ENCODE assay signal across 22 cellular contexts in the genomic region with DNA sequence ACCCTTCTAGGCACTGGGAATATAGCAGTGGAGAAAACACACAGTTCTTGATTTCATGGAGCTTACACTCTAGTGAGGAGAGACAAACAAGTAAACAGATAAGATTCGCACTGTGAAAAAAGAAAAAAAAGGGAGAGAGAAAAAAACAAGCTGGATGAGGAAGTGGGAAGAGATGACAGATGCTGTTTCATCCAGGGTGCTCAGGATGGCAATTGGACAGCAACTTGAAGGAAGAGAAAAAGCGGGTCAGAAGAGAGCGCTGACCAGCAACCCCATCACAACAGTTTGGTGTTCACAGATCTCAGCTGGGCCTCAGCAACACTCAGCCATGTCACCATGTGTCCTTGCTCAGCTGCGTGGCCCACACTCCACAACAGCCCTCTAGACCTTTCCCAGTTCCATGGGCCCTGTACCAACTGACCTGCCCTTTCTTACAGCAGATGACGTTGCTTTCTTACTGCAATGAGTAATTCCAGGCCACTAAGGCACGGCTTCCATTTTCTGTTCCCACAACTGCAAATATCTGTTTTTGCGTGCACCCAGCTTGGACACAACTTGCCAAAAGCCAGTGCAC.
A peak's percentile ranks its signal among the peaks of the same experiment; 100 is the strongest.
DNase-seq lines count a peak whose midpoint lies in the region; ATAC-seq, FAIRE-seq and TF ChIP-seq lines count a peak whose summit lies in the region.
"Had no signal": no experiment of that assay in that cellular context is flagged by ENCODE, and none has a peak within 500 bp of the region (broad histone marks: within the 10 kb centered on the region; RNA-seq: fewer than 3 reads in every experiment).

No MANE protein-coding gene starts in this region.

- no peak overlapping the region for H2AK5ac ChIP-seq in neuronal stem cell (ENCODE audit: low read depth, low read length)

- H3K4ac ChIP-seq in neuronal stem cell (ENCODE audit: low read length) = no peak overlapping the region

- H3K4me2 ChIP-seq in neuronal stem cell (ENCODE audit: insufficient read depth, low read length, poor library complexity, severe bottlenecking) = no peak overlapping the region
- H3K4me2 ChIP-seq: A549; BLaER1 treated with 17β-estradiol and CSF1 and Interleukin-3, amounts not matched to agents 10 nM and 100 nM; GM23338 had no signal

- TF ChIP-seq EP300 in esophagus muscularis mucosa (IDR thresholded peaks at IDR 0.05) = no peak

- H3K9me3 ChIP-seq in HEK293 (ENCODE audit: control insufficient read depth, insufficient read depth, low read depth, low read length) (no peaks in the 10 kb centered on the region), esophagus muscularis mucosa (no peaks in the 10 kb centered on the region), neuronal stem cell (replicated peaks in 1 of 2; ENCODE audit: control insufficient read depth in 2 of 2, insufficient read depth in 1 of 2, low read depth in 1 of 2, low read length in 2 of 2) (no peaks in the 10 kb centered on the region)
- H3K9me3 ChIP-seq: A549; BE2C; BLaER1 treated with 17β-estradiol and CSF1 and Interleukin-3, amounts not matched to agents 10 nM and 100 nM had no signal

- peak; percentile 28 for FAIRE-seq in GM12891 (lab: Jason Lieb, UNC)
- no peak for FAIRE-seq in D721Med (lab: Jason Lieb, UNC)
- FAIRE-seq: G401.6, H54 had no signal

- ATAC-seq in HG02840 (IDR thresholded peaks at IDR 0.05; ENCODE audit: low FRiP score, unreplicated experiment) = no peak
- ATAC-seq: A549, GM23338 had no signal

- no peak overlapping the region for H3K27ac ChIP-seq in HEK293 (ENCODE audit: extremely low read depth, low read depth, low read length)
- H3K27ac ChIP-seq in esophagus muscularis mucosa (replicated peaks in 1 of 4) = no peak overlapping the region
- H3K27ac ChIP-seq in neuronal stem cell (replicated peaks; ENCODE audit: low read length) = no peak overlapping the region
- H3K27ac ChIP-seq: A549; BLaER1 treated with 17β-estradiol and CSF1 and Interleukin-3, amounts not matched to agents 10 nM and 100 nM had no signal

- H3K4me3 ChIP-seq in HEK293 (ENCODE audit: low read depth, low read length) = no peak overlapping the region
- H3K4me3 ChIP-seq in esophagus muscularis mucosa = no peak overlapping the region
- H3K4me3 ChIP-seq in neuronal stem cell (ENCODE audit: low read length in 2 of 2) = no peak overlapping the region
- H3K4me3 ChIP-seq: A549; BLaER1 treated with 17β-estradiol and CSF1 and Interleukin-3, amounts not matched to agents 10 nM and 100 nM; GM23338 had no signal

- no peaks in the 10 kb centered on the region for H3K79me1 ChIP-seq in neuronal stem cell (ENCODE audit: low read depth, low read length)

- no peak overlapping the region for H2AFZ ChIP-seq in neuronal stem cell (ENCODE audit: low read length)
- H2AFZ ChIP-seq: GM23338 had no signal

- H3K23ac ChIP-seq in neuronal stem cell (ENCODE audit: low read depth, low read length, poor library complexity) = no peak overlapping the region

- POLR2A ChIA-PET in HEK293 (lab: Yijun Ruan, JAX) = no interaction called here

- peak overlapping the region; percentile 88 for H4K8ac ChIP-seq in neuronal stem cell (ENCODE audit: low read depth, low read length)

- H3K36me3 ChIP-seq in HEK293 (ENCODE audit: control insufficient read depth in 2 of 2, insufficient read depth in 1 of 2, low read length in 2 of 2) (no peaks in the 10 kb centered on the region), esophagus muscularis mucosa (no peaks in the 10 kb centered on the region), neuronal stem cell (replicated peaks in 1 of 2; ENCODE audit: control insufficient read depth in 2 of 2, insufficient read depth in 2 of 2, low read length in 2 of 2) (peaks cover 0 to 2% of the 10 kb centered on the region in 2 donors)
- H3K36me3 ChIP-seq: BE2C; BLaER1 treated with 17β-estradiol and CSF1 and Interleukin-3, amounts not matched to agents 10 nM and 100 nM had no signal

- CTCF ChIA-PET in HEK293 (lab: Yijun Ruan, JAX) = interaction anchor here (0.6 to 1.2 kb wide), 3 partner anchors 11 to 206 kb away, joined by 3 to 4 read pairs (median 3); no protein-coding TSS in a partner anchor

- H2BK12ac ChIP-seq in neuronal stem cell (ENCODE audit: low read length) = no peak overlapping the region

- H2BK15ac ChIP-seq in neuronal stem cell (ENCODE audit: low read length) = no peak overlapping the region

- intact Hi-C loops in esophagus muscularis mucosa (cut with DNase I) = no loop called here

- no peak overlapping the region for H3K14ac ChIP-seq in neuronal stem cell (ENCODE audit: low read length)

- H2BK120ac ChIP-seq in neuronal stem cell (ENCODE audit: low read depth, low read length) = no peak overlapping the region

- H3K27me3 ChIP-seq in esophagus muscularis mucosa (no peaks in the 10 kb centered on the region), neuronal stem cell (ENCODE audit: control insufficient read depth in 3 of 3, insufficient read depth in 3 of 3, low read depth in 1 of 3, low read length in 3 of 3) (no peaks in the 10 kb centered on the region)
- H3K27me3 ChIP-seq: BE2C; BLaER1 treated with 17β-estradiol and CSF1 and Interleukin-3, amounts not matched to agents 10 nM and 100 nM had no signal

- no peak overlapping the region for H3K9ac ChIP-seq in neuronal stem cell (ENCODE audit: low read depth, low read length, poor library complexity)
- H3K9ac ChIP-seq: BLaER1 treated with 17β-estradiol and CSF1 and Interleukin-3, amounts not matched to agents 10 nM and 100 nM had no signal

- no peak overlapping the region for H3K18ac ChIP-seq in neuronal stem cell (ENCODE audit: low read length)

- TF ChIP-seq POLR2A in GM12891 (IDR thresholded peaks at IDR 0.05; ENCODE audit: low read depth, low read length) (no peak), esophagus muscularis mucosa (IDR thresholded peaks at IDR 0.05; ENCODE audit: low read depth) (no peak)

- H2BK5ac ChIP-seq in neuronal stem cell (ENCODE audit: low read length) = no peak overlapping the region

- DNase-seq in GM12891 (ENCODE audit: insufficient read length, low spot score) (no peak), esophagus muscularis mucosa (ENCODE audit: extremely low spot score) (peak; percentile 68), neuronal stem cell (ENCODE audit: low spot score) (no peak), NCI-H446 treated with DMSO at 0.1 percent for 48 hours (lab: John Stamatoyannopoulos, UW) (no peak), DMS 273 (lab: John Stamatoyannopoulos, UW; ENCODE audit: unreplicated experiment) (no peak), D721Med (ENCODE audit: insufficient read length, low spot score) (no peak)
- DNase-seq: 8988T; ACHN; AML-193; BE2C; CD4-positive, alpha-beta T cell; CD8-positive, alpha-beta memory T cell; DMS153; DND-41; HCEC 1CT had no signal

- no peak overlapping the region for H4K91ac ChIP-seq in neuronal stem cell (ENCODE audit: low read depth, low read length, poor library complexity)

- TF ChIP-seq CTCF in HEK293 (tag by site-specific recombination; IDR thresholded peaks at IDR 0.05) (no peak), esophagus muscularis mucosa (IDR thresholded peaks at IDR 0.05) (no peak), D721Med (IDR thresholded peaks at IDR 0.05; ENCODE audit: insufficient read depth, missing control alignments) (no peak)

- H3K4me1 ChIP-seq in HEK293 (ENCODE audit: control insufficient read depth, insufficient read depth, low read length) = no peaks in the 10 kb centered on the region; the same call in 1 of the 2 replicates
- H3K4me1 ChIP-seq in esophagus muscularis mucosa = peaks cover 0 to 3% (median under 1%) of the 10 kb centered on the region in 4 donors
- H3K4me1 ChIP-seq in neuronal stem cell (ENCODE audit: control insufficient read depth in 2 of 2, insufficient read depth in 1 of 2, low read depth in 1 of 2, low read length in 2 of 2) = no peaks in the 10 kb centered on the region
- H3K4me1 ChIP-seq: A549; BE2C; BLaER1 treated with 17β-estradiol and CSF1 and Interleukin-3, amounts not matched to agents 10 nM and 100 nM had no signal

- WGBS in esophagus muscularis mucosa = 97% methylated on average over 7 of the region's 7 CpGs
- WGBS in neuronal stem cell (ENCODE audit: extremely low coverage in 2 of 2, insufficient read length in 2 of 2, insufficient replicate concordance in 1 of 2), 2 donors = no CpG with 5 or more reads among the region's 7 CpGs

TF ChIP-seq in GM12891, 5 proteins besides CTCF, POLR2A, EP300 and RAD21:
- TF ChIP-seq TAF1 (IDR thresholded peaks at IDR 0.05; ENCODE audit: low read depth, low read length) = no peak

TF ChIP-seq in HEK293, 187 proteins besides CTCF, POLR2A, EP300 and RAD21 (continues in another document):
- TF ChIP-seq, protein P1, sequence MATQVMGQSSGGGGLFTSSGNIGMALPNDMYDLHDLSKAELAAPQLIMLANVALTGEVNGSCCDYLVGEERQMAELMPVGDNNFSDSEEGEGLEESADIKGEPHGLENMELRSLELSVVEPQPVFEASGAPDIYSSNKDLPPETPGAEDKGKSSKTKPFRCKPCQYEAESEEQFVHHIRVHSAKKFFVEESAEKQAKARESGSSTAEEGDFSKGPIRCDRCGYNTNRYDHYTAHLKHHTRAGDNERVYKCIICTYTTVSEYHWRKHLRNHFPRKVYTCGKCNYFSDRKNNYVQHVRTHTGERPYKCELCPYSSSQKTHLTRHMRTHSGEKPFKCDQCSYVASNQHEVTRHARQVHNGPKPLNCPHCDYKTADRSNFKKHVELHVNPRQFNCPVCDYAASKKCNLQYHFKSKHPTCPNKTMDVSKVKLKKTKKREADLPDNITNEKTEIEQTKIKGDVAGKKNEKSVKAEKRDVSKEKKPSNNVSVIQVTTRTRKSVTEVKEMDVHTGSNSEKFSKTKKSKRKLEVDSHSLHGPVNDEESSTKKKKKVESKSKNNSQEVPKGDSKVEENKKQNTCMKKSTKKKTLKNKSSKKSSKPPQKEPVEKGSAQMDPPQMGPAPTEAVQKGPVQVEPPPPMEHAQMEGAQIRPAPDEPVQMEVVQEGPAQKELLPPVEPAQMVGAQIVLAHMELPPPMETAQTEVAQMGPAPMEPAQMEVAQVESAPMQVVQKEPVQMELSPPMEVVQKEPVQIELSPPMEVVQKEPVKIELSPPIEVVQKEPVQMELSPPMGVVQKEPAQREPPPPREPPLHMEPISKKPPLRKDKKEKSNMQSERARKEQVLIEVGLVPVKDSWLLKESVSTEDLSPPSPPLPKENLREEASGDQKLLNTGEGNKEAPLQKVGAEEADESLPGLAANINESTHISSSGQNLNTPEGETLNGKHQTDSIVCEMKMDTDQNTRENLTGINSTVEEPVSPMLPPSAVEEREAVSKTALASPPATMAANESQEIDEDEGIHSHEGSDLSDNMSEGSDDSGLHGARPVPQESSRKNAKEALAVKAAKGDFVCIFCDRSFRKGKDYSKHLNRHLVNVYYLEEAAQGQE (tag by site-specific recombination; IDR thresholded peaks at IDR 0.05) = peak; percentile 74
